31 cellular contexts compared by ENCODE assay signal in genomic region chr3:148847351-148847750, GRCh38. TPM values are rescaled to one million over a fixed set of nuclear protein-coding genes. Genes with fewer than 3 reads are reported as not detected.
A peak's percentile ranks its signal among the peaks of the same experiment; 100 is the strongest.
DNase-seq lines count a peak whose midpoint lies in the region; ATAC-seq and TF ChIP-seq lines count a peak whose summit lies in the region.
"Had no signal": no experiment of that assay in that cellular context is flagged by ENCODE, and none has a peak within 500 bp of the region (broad histone marks: within the 10 kb centered on the region; RNA-seq: fewer than 3 reads in every experiment).

No MANE protein-coding gene starts in this region.

- no peak for DNase-seq in right cardiac atrium
- no peak for DNase-seq in Right ventricle myocardium superior
- peak; percentile 9 for DNase-seq in astrocyte of the cerebellum (ENCODE audit: low read depth)
- peak; percentile 63 for DNase-seq in fibroblast of the aortic adventitia (ENCODE audit: low read depth)
- DNase-seq in stromal cell of bone marrow (ENCODE audit: low read depth) = peak; percentile 53
- DNase-seq in NCI-H510A treated with DMSO at 0.1 percent for 48 hours (lab: John Stamatoyannopoulos, UW) = no peak
- DNase-seq in stomach = no peak
- DNase-seq in G401 (ENCODE audit: low spot score) = no peak
- DNase-seq: activated CD4-positive, alpha-beta memory T cell treated with anti-CD3 and anti-CD28 coated beads, Interleukin-2, amount 10 ng/mL, durations not matched to agents 7 days and 5 days; activated CD4-positive, alpha-beta T cell treated with anti-CD3 and anti-CD28 coated beads for 1 hour; aorta; BE2C; cerebellar nuclear complex; DMS53; dorsolateral prefrontal cortex; foreskin melanocyte; KBM-7; left colon; mesenchymal stem cell; MM.1S; NCI-H2081; NCI-H2227 treated with DMSO at 0.1 percent for 48 hours; stimulated activated CD4-positive, alpha-beta T cell treated with anti-CD3 and anti-CD28 coated beads, Interleukin-2, amount 100 ng/mL, for 24 hours; T-helper 17 cell had no signal

- H3K27ac ChIP-seq in right cardiac atrium (ENCODE audit: low read length) (no peak overlapping the region), stomach (no peak overlapping the region)
- H3K27ac ChIP-seq: dorsolateral prefrontal cortex, neutrophil, SK-N-MC had no signal

- no peak overlapping the region for H3K4me3 ChIP-seq in right cardiac atrium (ENCODE audit: low read length)
- no peak overlapping the region for H3K4me3 ChIP-seq in astrocyte of the cerebellum (ENCODE audit: low read depth, low read length)
- no peak overlapping the region for H3K4me3 ChIP-seq in fibroblast of the aortic adventitia (ENCODE audit: low read depth, low read length)
- no peak overlapping the region for H3K4me3 ChIP-seq in stomach
- H3K4me3 ChIP-seq: dorsolateral prefrontal cortex, SK-N-MC, smooth muscle cell had no signal

- WGBS in right cardiac atrium = 35% methylated on average over 1 of the region's 1 CpG
- WGBS in stomach, 5 donors = 15 to 57% (median 34%) methylated on average over 1 of the region's 1 CpG

- H3K4me1 ChIP-seq in right cardiac atrium (ENCODE audit: control insufficient read depth, insufficient read depth, low read length) = no peaks in the 10 kb centered on the region
- no peaks in the 10 kb centered on the region for H3K4me1 ChIP-seq in stomach
- H3K4me1 ChIP-seq: BE2C had no signal

- ATAC-seq in right cardiac atrium (peak; percentile 36 to 66), Right ventricle myocardium superior (ENCODE audit: poor library complexity) (no peak)
- ATAC-seq: HCT116, left colon, T-helper 17 cell had no signal

- intact Hi-C loops in right cardiac atrium (cut with DNase I) = no loop called here
- intact Hi-C loops in Right ventricle myocardium superior (cut with DNase I) = no loop called here
- intact Hi-C loops in stomach (cut with DNase I; ENCODE audit: low total_unique reads) = no loop called here

- in situ Hi-C loops in astrocyte of the cerebellum (cut with HindIII; ENCODE audit: low sequenced_read_pairs) = no loop called here
- in situ Hi-C loops in G401 (cut with HindIII; ENCODE audit: low sequenced_read_pairs) = no loop called here

- H3K9me3 ChIP-seq in right cardiac atrium (ENCODE audit: control insufficient read depth, low read length) (no peaks in the 10 kb centered on the region), stomach (no peaks in the 10 kb centered on the region)
- H3K9me3 ChIP-seq: BE2C, neutrophil had no signal

- H3K27me3 ChIP-seq in right cardiac atrium (ENCODE audit: control insufficient read depth, insufficient read depth) = no peaks in the 10 kb centered on the region
- no peaks in the 10 kb centered on the region for H3K27me3 ChIP-seq in stomach
- H3K27me3 ChIP-seq: BE2C, dorsolateral prefrontal cortex, neutrophil had no signal

- H3K36me3 ChIP-seq in stomach = no peaks in the 10 kb centered on the region
- H3K36me3 ChIP-seq: BE2C, neutrophil had no signal

- TF ChIP-seq EP300 in stomach (IDR thresholded peaks at IDR 0.05) = no peak

- TF ChIP-seq CTCF in astrocyte of the cerebellum (IDR thresholded peaks at IDR 0.05; ENCODE audit: low read depth, low read length, missing control alignments) (no peak), fibroblast of the aortic adventitia (IDR thresholded peaks at IDR 0.05; ENCODE audit: insufficient read depth, low read length) (no peak), stomach (IDR thresholded peaks at IDR 0.05) (no peak)

- TF ChIP-seq POLR2A in stomach (IDR thresholded peaks at IDR 0.05) = no peak

RNA-seq across cellular contexts. Expression of gene CPA3, which starts 17.7 kb away (rescaled TPM):
- total RNA-seq in right cardiac atrium (1 to 10 TPM; 1.1 to 2.3 (median 2.0) TPM), Right ventricle myocardium superior (2.1 TPM), fibroblast of the aortic adventitia (ENCODE audit: low replicate concordance) (0.18 and 1.6 TPM in 2 replicates), stomach (10 to 100 TPM in 2 of 5 donors, not detected in 3; 19.8 to 29.6 TPM)
- polyA plus RNA-seq in right cardiac atrium (0.11 TPM), stomach (10 to 100 TPM in 1 of 3 donors, 1 to 10 TPM in 2; 1.1 to 24.9 (median 8.8) TPM)
- total RNA-seq in G401 (2014; rRNA removed; shearing (Covaris generic)) = not detected in 2 replicates
- total RNA-seq: activated CD4-positive, alpha-beta memory T cell treated with anti-CD3 and anti-CD28 coated beads, Interleukin-2, amount 10 ng/mL, durations not matched to agents 7 days and 5 days; RPMI7951; smooth muscle cell had no signal
- polyA plus RNA-seq: smooth muscle cell had no signal

RNA-seq across cellular contexts. Expression of gene CPB1, which starts 19.7 kb away (rescaled TPM):
- total RNA-seq in right cardiac atrium = 1 to 10 TPM in 1 of 4 donors, under 1 TPM in 1, not detected in 2; 0.62 to 2.4 TPM
- 0.27 TPM for polyA plus RNA-seq in right cardiac atrium
- not detected for total RNA-seq in Right ventricle myocardium superior
- 0.18 and 5.6 TPM in 2 replicates for total RNA-seq in fibroblast of the aortic adventitia (ENCODE audit: low replicate concordance)
- under 1 TPM in 1 of 5 donors, not detected in 4; 0.92 TPM for total RNA-seq in stomach
- polyA plus RNA-seq in stomach = 10 to 100 TPM in 1 of 3 donors, 1 to 10 TPM in 1, under 1 TPM in 1; 0.70 to 29.2 (median 6.9) TPM
- total RNA-seq in G401 (2014; rRNA removed; shearing (Covaris generic)) = not detected in 2 replicates
- total RNA-seq: activated CD4-positive, alpha-beta memory T cell treated with anti-CD3 and anti-CD28 coated beads, Interleukin-2, amount 10 ng/mL, durations not matched to agents 7 days and 5 days; endothelial cell of umbilical vein; pulmonary artery endothelial cell; RPMI7951; smooth muscle cell; T-helper 17 cell had no signal
- polyA plus RNA-seq: endothelial cell of umbilical vein, smooth muscle cell had no signal

Comparison
In these comparisons a context has a peak if more than half of its experiments do, and no peak if none do; other contexts are left out.
1. DNase-seq: peak in astrocyte of the cerebellum (single experiment), fibroblast of the aortic adventitia (single experiment) and stromal cell of bone marrow (single experiment); none in right cardiac atrium (0 of 3), Right ventricle myocardium superior (single experiment), NCI-H510A treated with DMSO at 0.1 percent for 48 hours (single experiment), stomach (single experiment) and G401 (single experiment).